Comparison of ENCODE assay signal across 12 cellular contexts in genomic region chr1:92399076-92399475, GRCh38.
DNase-seq lines count a peak whose midpoint lies in the region; ATAC-seq and TF ChIP-seq lines count a peak whose summit lies in the region.
"Had no signal": no experiment of that assay in that cellular context is flagged by ENCODE, and none has a peak within 500 bp of the region (broad histone marks: within the 10 kb centered on the region; RNA-seq: fewer than 3 reads in every experiment).

No MANE protein-coding gene starts in this region.

- no peak overlapping the region for H3K4me3 Mint-ChIP-seq in activated CD4-positive, alpha-beta T cell treated with anti-CD3 and anti-CD28 coated beads, Interleukin-2, amount 10 ng/mL, durations not matched to agents 24 days and 14 days
- H3K4me3 Mint-ChIP-seq: stimulated activated naive CD8-positive, alpha-beta T cell treated with anti-CD3 and anti-CD28 coated beads, Interleukin-15, amount 100 ng/mL, for 72 hours had no signal

- peaks cover 12% of the 10 kb centered on the region for H3K36me3 Mint-ChIP-seq in activated CD4-positive, alpha-beta T cell treated with anti-CD3 and anti-CD28 coated beads, Interleukin-2, amount 10 ng/mL, durations not matched to agents 24 days and 14 days (ENCODE audit: low read depth)

- H3K4me3 ChIP-seq in epithelial cell of esophagus (ENCODE audit: low read length) = no peak overlapping the region

- ATAC-seq in GM18519 (IDR thresholded peaks at IDR 0.05; ENCODE audit: low FRiP score, unreplicated experiment) (peak; percentile 78), GM21529 (IDR thresholded peaks at IDR 0.05; ENCODE audit: unreplicated experiment) (peak; percentile 92), HG03342 (IDR thresholded peaks at IDR 0.05; ENCODE audit: unreplicated experiment) (peak; percentile 90)
- ATAC-seq: left colon; stimulated activated naive CD8-positive, alpha-beta T cell treated with anti-CD3 and anti-CD28 coated beads, Interleukin-15, amount 100 ng/mL, for 72 hours had no signal

- H3K27me3 Mint-ChIP-seq in activated CD4-positive, alpha-beta T cell treated with anti-CD3 and anti-CD28 coated beads, Interleukin-2, amount 10 ng/mL, durations not matched to agents 24 days and 14 days = no peaks in the 10 kb centered on the region
- H3K27me3 Mint-ChIP-seq: stimulated activated naive CD8-positive, alpha-beta T cell treated with anti-CD3 and anti-CD28 coated beads, Interleukin-15, amount 100 ng/mL, for 72 hours had no signal

- peak; percentile 69 for DNase-seq in epithelial cell of esophagus (ENCODE audit: low read depth)
- DNase-seq in AG08396 (ENCODE audit: low spot score) = no peak
- DNase-seq in activated CD4-positive, alpha-beta T cell treated with anti-CD3 and anti-CD28 coated beads, Interleukin-2, amount 10 ng/mL, durations not matched to agents 24 days and 14 days = no peak
- no peak for DNase-seq in dedifferentiated amniotic fluid mesenchymal stem cell (ENCODE audit: extremely low spot score)
- DNase-seq in NCI-H446 treated with DMSO at 0.1 percent for 48 hours (lab: John Stamatoyannopoulos, UW) = no peak
- DNase-seq: DMS79; left colon; NCI-H526; stimulated activated naive CD8-positive, alpha-beta T cell treated with anti-CD3 and anti-CD28 coated beads, Interleukin-15, amount 100 ng/mL, for 72 hours had no signal

- H3K9me3 Mint-ChIP-seq in activated CD4-positive, alpha-beta T cell treated with anti-CD3 and anti-CD28 coated beads, Interleukin-2, amount 10 ng/mL, durations not matched to agents 24 days and 14 days = peaks cover 21% of the 10 kb centered on the region

- peaks cover 2% of the 10 kb centered on the region for H3K4me1 Mint-ChIP-seq in activated CD4-positive, alpha-beta T cell treated with anti-CD3 and anti-CD28 coated beads, Interleukin-2, amount 10 ng/mL, durations not matched to agents 24 days and 14 days
- H3K4me1 Mint-ChIP-seq: stimulated activated naive CD8-positive, alpha-beta T cell treated with anti-CD3 and anti-CD28 coated beads, Interleukin-15, amount 100 ng/mL, for 72 hours had no signal

- no peak for TF ChIP-seq CTCF in epithelial cell of esophagus (IDR thresholded peaks at IDR 0.05; ENCODE audit: insufficient read depth, low read depth, low read length, missing control alignments)

- no peak overlapping the region for H3K27ac Mint-ChIP-seq in activated CD4-positive, alpha-beta T cell treated with anti-CD3 and anti-CD28 coated beads, Interleukin-2, amount 10 ng/mL, durations not matched to agents 24 days and 14 days
- H3K27ac Mint-ChIP-seq: stimulated activated naive CD8-positive, alpha-beta T cell treated with anti-CD3 and anti-CD28 coated beads, Interleukin-15, amount 100 ng/mL, for 72 hours had no signal

- intact Hi-C loops in activated CD4-positive, alpha-beta T cell treated with anti-CD3 and anti-CD28 coated beads, Interleukin-2, amount 10 ng/mL, durations not matched to agents 24 days and 14 days (cut with micrococcal nuclease) = no loop called here
